11 cellular contexts compared by ENCODE assay signal in the genomic region with DNA sequence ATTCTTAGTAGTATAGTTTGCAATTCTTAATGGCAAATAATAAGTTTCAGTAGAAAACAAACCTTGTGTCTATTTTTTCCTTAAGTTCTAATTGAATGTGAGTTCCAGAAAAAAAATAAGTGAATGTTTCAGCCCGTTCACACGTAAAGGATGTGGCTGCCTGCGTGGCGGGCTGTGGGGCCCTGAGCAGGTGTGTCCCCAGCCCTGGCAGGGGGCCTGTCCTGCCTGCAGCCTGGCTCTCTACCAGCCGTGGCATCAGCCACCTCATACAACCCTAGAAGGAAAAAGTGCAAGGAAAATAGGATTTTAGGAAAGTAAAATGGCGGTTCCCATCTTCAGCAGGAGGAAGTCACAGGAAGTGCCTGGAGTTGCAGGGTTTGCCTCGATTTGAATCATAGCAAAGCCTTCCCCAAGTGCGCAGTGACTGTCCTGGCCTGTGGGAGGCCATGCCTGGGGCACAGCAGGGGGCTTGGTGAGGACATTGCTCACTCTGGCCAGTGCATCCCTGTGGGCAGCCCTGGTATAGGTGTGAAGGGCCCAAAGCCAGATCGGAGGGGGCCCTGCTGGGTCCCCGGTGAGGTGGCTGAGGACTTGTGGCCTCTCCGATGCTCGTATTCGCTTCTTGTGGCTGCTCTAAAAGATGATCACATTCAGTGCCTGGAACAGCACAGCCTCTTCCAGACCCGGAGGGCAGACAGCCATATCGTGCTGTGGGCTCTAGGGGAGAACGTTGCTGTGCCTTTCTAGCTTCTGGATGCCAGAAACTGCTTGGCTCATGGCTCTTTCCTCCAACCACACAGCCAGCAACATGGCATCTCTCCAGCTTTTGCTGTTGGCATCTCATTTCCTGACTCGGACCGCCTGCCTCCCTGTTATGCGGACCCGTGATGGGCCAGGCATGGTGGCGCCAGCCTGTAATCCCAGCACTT. TPM values are rescaled to one million over a fixed set of nuclear protein-coding genes. Genes with fewer than 3 reads are reported as not detected.
DNase-seq lines count a peak whose midpoint lies in the region; ATAC-seq and TF ChIP-seq lines count a peak whose summit lies in the region.
"Had no signal": no experiment of that assay in that cellular context is flagged by ENCODE, and none has a peak within 500 bp of the region (broad histone marks: within the 10 kb centered on the region; RNA-seq: fewer than 3 reads in every experiment).

No MANE protein-coding gene starts in this region.

- ATAC-seq in DND-41 (ENCODE audit: insufficient read depth, low read depth): peak; percentile 26; the same call in 2 of the 3 replicates
- ATAC-seq in naive thymus-derived CD4-positive, alpha-beta T cell: no peak
- ATAC-seq in effector memory CD8-positive, alpha-beta T cell (replicated peaks): no peak

- peaks cover 91% of the 10 kb centered on the region for H3K36me3 ChIP-seq in DND-41 (ENCODE audit: insufficient read depth, low read length)
- peaks cover 0 to 74% (median 1%) of the 10 kb centered on the region in 3 experiments for H3K36me3 ChIP-seq in naive thymus-derived CD4-positive, alpha-beta T cell (ENCODE audit: control insufficient read depth in 2 of 3, insufficient read depth in 3 of 3, low read length in 3 of 3)

- no peak overlapping the region; the same call in none of the 2 replicates for H3K27ac Mint-ChIP-seq in HFFc6
- H3K27ac Mint-ChIP-seq in naive thymus-derived CD4-positive, alpha-beta T cell: peak overlapping the region in 5 of 9 donors; percentile 12 to 64 (median 36)
- H3K27ac Mint-ChIP-seq in effector memory CD8-positive, alpha-beta T cell: peak overlapping the region in 1 of 2 donors; percentile 76

- H4K20me1 ChIP-seq in DND-41 (ENCODE audit: insufficient read depth, low read length): peaks cover 20% of the 10 kb centered on the region

- H3K4me1 ChIP-seq in DND-41 (ENCODE audit: insufficient read depth, low read length): no peaks in the 10 kb centered on the region
- H3K4me1 ChIP-seq in naive thymus-derived CD4-positive, alpha-beta T cell (ENCODE audit: control insufficient read depth in 2 of 2, insufficient read depth in 2 of 2, low read length in 2 of 2): no peaks in the 10 kb centered on the region

- H3K4me2 ChIP-seq in DND-41 (ENCODE audit: insufficient read depth, low read length): no peak overlapping the region
- H3K4me2 ChIP-seq: hepatocyte, KMS-11 had no signal

- DNase-seq in DND-41 (no peak), HFFc6 (no peak), astrocyte of the hippocampus (ENCODE audit: low read depth, low spot score) (peak; percentile 87), HuH-7.5 (ENCODE audit: low spot score) (no peak), NK-92 (lab: John Stamatoyannopoulos, UW; ENCODE audit: unreplicated experiment) (no peak), mesenteric fat pad (ENCODE audit: low spot score) (no peak)
- DNase-seq in naive thymus-derived CD4-positive, alpha-beta T cell: no peak
- DNase-seq in effector memory CD8-positive, alpha-beta T cell: no peak
- DNase-seq: NCI-H510A had no signal

- H3K36me3 Mint-ChIP-seq in HFFc6 (ENCODE audit: low read depth): peaks cover 2% of the 10 kb centered on the region
- peaks cover 0 to 15% (median 3%) of the 10 kb centered on the region in 5 donors for H3K36me3 Mint-ChIP-seq in naive thymus-derived CD4-positive, alpha-beta T cell
- H3K36me3 Mint-ChIP-seq in effector memory CD8-positive, alpha-beta T cell (ENCODE audit: insufficient read depth): peaks cover 38% of the 10 kb centered on the region

- peaks cover 1% of the 10 kb centered on the region; the same call in 1 of the 2 replicates for H3K4me1 Mint-ChIP-seq in HFFc6 (ENCODE audit: low read depth)
- H3K4me1 Mint-ChIP-seq in naive thymus-derived CD4-positive, alpha-beta T cell: peaks cover 0 to 7% (median 0%) of the 10 kb centered on the region in 7 donors
- peaks cover 4 to 13% of the 10 kb centered on the region in 2 donors for H3K4me1 Mint-ChIP-seq in effector memory CD8-positive, alpha-beta T cell (ENCODE audit: low read depth in 2 of 2)

- CTCF ChIA-PET in naive thymus-derived CD4-positive, alpha-beta T cell (lab: Charles Lee): no interaction called here

- no peak overlapping the region for H2AFZ ChIP-seq in DND-41 (ENCODE audit: low read depth, low read length)
- H2AFZ ChIP-seq: hepatocyte had no signal

- no peak for TF ChIP-seq CTCF in DND-41 (IDR thresholded peaks at IDR 0.05; ENCODE audit: borderline replicate concordance, extremely low read depth, low read length, poor library complexity, severe bottlenecking)
- peak; percentile 33 for TF ChIP-seq CTCF in HFFc6 (IDR thresholded peaks at IDR 0.05)

- no peak overlapping the region for H3K4me3 Mint-ChIP-seq in HFFc6
- no peak overlapping the region for H3K4me3 Mint-ChIP-seq in naive thymus-derived CD4-positive, alpha-beta T cell
- no peak overlapping the region for H3K4me3 Mint-ChIP-seq in effector memory CD8-positive, alpha-beta T cell

- POLR2A ChIA-PET in naive thymus-derived CD4-positive, alpha-beta T cell (lab: Charles Lee): interaction anchor here (1.5 kb wide), 1 partner anchor 13 kb away, joined by 3 read pairs; the partner anchor contains the start of gene DTYMK

- H3K27ac ChIP-seq in DND-41 (ENCODE audit: low read length): peak overlapping the region; percentile 21; the same call in 1 of the 2 replicates
- no peak overlapping the region for H3K27ac ChIP-seq in naive thymus-derived CD4-positive, alpha-beta T cell (ENCODE audit: low read depth, low read length)
- H3K27ac ChIP-seq: hepatocyte, KMS-11 had no signal

- no peaks in the 10 kb centered on the region; the same call in none of the 2 replicates for H3K27me3 Mint-ChIP-seq in HFFc6 (ENCODE audit: insufficient read depth)
- H3K27me3 Mint-ChIP-seq in naive thymus-derived CD4-positive, alpha-beta T cell: no peaks in the 10 kb centered on the region
- no peaks in the 10 kb centered on the region for H3K27me3 Mint-ChIP-seq in effector memory CD8-positive, alpha-beta T cell

- H3K9me3 ChIP-seq in DND-41 (ENCODE audit: insufficient read depth, low read length, severe bottlenecking): no peaks in the 10 kb centered on the region
- no peaks in the 10 kb centered on the region for H3K9me3 ChIP-seq in naive thymus-derived CD4-positive, alpha-beta T cell (ENCODE audit: control insufficient read depth in 2 of 3, low read length in 3 of 3)

- no peak overlapping the region for H3K9ac ChIP-seq in DND-41 (ENCODE audit: low read depth, low read length)
- H3K9ac ChIP-seq: KMS-11 had no signal

- no peaks in the 10 kb centered on the region for H3K27me3 ChIP-seq in DND-41 (ENCODE audit: insufficient read depth, low read length, poor library complexity)
- H3K27me3 ChIP-seq in naive thymus-derived CD4-positive, alpha-beta T cell (ENCODE audit: control insufficient read depth in 2 of 2, insufficient read depth in 2 of 2, low read length in 2 of 2): no peaks in the 10 kb centered on the region
- H3K27me3 ChIP-seq: hepatocyte had no signal

- H3K9me3 Mint-ChIP-seq in HFFc6: no peaks in the 10 kb centered on the region
- peaks cover 0 to 1% (median 0%) of the 10 kb centered on the region in 11 donors for H3K9me3 Mint-ChIP-seq in naive thymus-derived CD4-positive, alpha-beta T cell
- no peaks in the 10 kb centered on the region for H3K9me3 Mint-ChIP-seq in effector memory CD8-positive, alpha-beta T cell

- no peak overlapping the region for H3K4me3 ChIP-seq in DND-41 (ENCODE audit: low read depth in 1 of 2, low read length in 2 of 2)
- no peak overlapping the region for H3K4me3 ChIP-seq in naive thymus-derived CD4-positive, alpha-beta T cell (ENCODE audit: low read length)
- H3K4me3 ChIP-seq: hepatocyte had no signal

- intact Hi-C loops in naive thymus-derived CD4-positive, alpha-beta T cell (cut with micrococcal nuclease): no loop called here

- H3K79me2 ChIP-seq in DND-41 (ENCODE audit: insufficient read depth, low read length): peaks cover 1% of the 10 kb centered on the region; the same call in 1 of the 2 replicates
- H3K79me2 ChIP-seq: hepatocyte had no signal

RNA-seq across cellular contexts. Expression of gene DTYMK, which starts 12.6 kb away (rescaled TPM):
- total RNA-seq in HFFc6 (2021; fragmentation: NEBNext Ultra II Directional; extraction: Animal tissue kit (Norgen Biotek cat#: 25700)): 10 to 100 TPM; 56.8 to 84.2 (median 76.1) TPM
- 10 to 100 TPM; 12.0 to 65.7 (median 17.0) TPM for total RNA-seq in naive thymus-derived CD4-positive, alpha-beta T cell
- 10 to 100 TPM; 34.9 to 45.7 TPM for polyA plus RNA-seq in naive thymus-derived CD4-positive, alpha-beta T cell
- 22.1 TPM for total RNA-seq in mesenteric fat pad

RNA-seq across cellular contexts. Expression of gene ING5, which starts 27.8 kb away (rescaled TPM):
- 10 to 100 TPM; 18.7 to 20.0 (median 19.5) TPM for total RNA-seq in HFFc6 (2021; fragmentation: NEBNext Ultra II Directional; extraction: Animal tissue kit (Norgen Biotek cat#: 25700))
- total RNA-seq in naive thymus-derived CD4-positive, alpha-beta T cell: 100 to 1,000 TPM in 1 of 5 experiments, 10 to 100 TPM in 4; 37.5 to 102 (median 65.4) TPM
- polyA plus RNA-seq in naive thymus-derived CD4-positive, alpha-beta T cell: 10 to 100 TPM; 22.3 to 38.7 TPM
- 29.1 TPM for total RNA-seq in mesenteric fat pad

RNA-seq across cellular contexts. Expression of gene ATG4B, which starts 36.6 kb away (rescaled TPM):
- total RNA-seq in HFFc6 (2021; fragmentation: NEBNext Ultra II Directional; extraction: Animal tissue kit (Norgen Biotek cat#: 25700)): 10 to 100 TPM; 43.5 to 58.3 (median 51.9) TPM
- total RNA-seq in naive thymus-derived CD4-positive, alpha-beta T cell: 100 to 1,000 TPM in 2 of 5 experiments, 10 to 100 TPM in 3; 87.2 to 131 (median 95.0) TPM
- 10 to 100 TPM; 49.7 to 59.2 TPM for polyA plus RNA-seq in naive thymus-derived CD4-positive, alpha-beta T cell
- total RNA-seq in mesenteric fat pad: 50.4 TPM

RNA-seq across cellular contexts. Expression of gene THAP4, which starts 37.1 kb away (rescaled TPM):
- total RNA-seq in HFFc6 (2021; fragmentation: NEBNext Ultra II Directional; extraction: Animal tissue kit (Norgen Biotek cat#: 25700)): 10 to 100 TPM; 40.6 to 47.9 (median 43.0) TPM
- 10 to 100 TPM; 26.4 to 34.8 (median 28.1) TPM for total RNA-seq in naive thymus-derived CD4-positive, alpha-beta T cell
- 10 to 100 TPM; 30.8 to 56.2 TPM for polyA plus RNA-seq in naive thymus-derived CD4-positive, alpha-beta T cell
- total RNA-seq in mesenteric fat pad: 48.7 TPM
